8 cellular contexts compared by ENCODE assay signal in genomic region chr19:55632463-55632834, GRCh38. TPM values are rescaled to one million over a fixed set of nuclear protein-coding genes. Genes with fewer than 3 reads are reported as not detected.
A peak's percentile ranks its signal among the peaks of the same experiment; 100 is the strongest.
DNase-seq lines count a peak whose midpoint lies in the region; ATAC-seq and TF ChIP-seq lines count a peak whose summit lies in the region.

No MANE protein-coding gene starts in this region.

- H3K36me3 Mint-ChIP-seq in activated naive CD8-positive, alpha-beta T cell treated with anti-CD3 and anti-CD28 coated beads for 36 hours, result peaks cover 17% of the 10 kb centered on the region

- ATAC-seq in Right ventricle myocardium superior (ENCODE audit: poor library complexity), result peak; percentile 70
- ATAC-seq in psoas muscle, result peak; percentile 75 to 78 (median 76)
- ATAC-seq in aorta (ENCODE audit: low FRiP score), result peak; percentile 85

- H3K4me3 Mint-ChIP-seq in activated naive CD8-positive, alpha-beta T cell treated with anti-CD3 and anti-CD28 coated beads for 36 hours, result no peak overlapping the region

- TF ChIP-seq CTCF in GM12874 (IDR thresholded peaks at IDR 0.05; ENCODE audit: insufficient read depth, low read depth, low read length), result peak; percentile 72
- TF ChIP-seq CTCF in psoas muscle (IDR thresholded peaks at IDR 0.05), result peak; percentile 91

- H3K4me1 ChIP-seq in psoas muscle (peaks cover 20% of the 10 kb centered on the region), aorta (ENCODE audit: control insufficient read depth in 1 of 2, insufficient read depth in 2 of 2, low read length in 2 of 2) (no peaks in the 10 kb centered on the region)

- no peaks in the 10 kb centered on the region for H3K9me3 Mint-ChIP-seq in activated naive CD8-positive, alpha-beta T cell treated with anti-CD3 and anti-CD28 coated beads for 36 hours

- no peaks in the 10 kb centered on the region for H3K36me3 ChIP-seq in psoas muscle (ENCODE audit: insufficient read depth in 1 of 2, low read depth in 1 of 2)
- H3K36me3 ChIP-seq in aorta (ENCODE audit: control insufficient read depth in 1 of 2, insufficient read depth in 2 of 2, low read length in 1 of 2), result no peaks in the 10 kb centered on the region

- 7 to 9% (median 8%) methylated on average over 3 of the region's 3 CpGs for WGBS in psoas muscle, 3 donors
- 6 to 7% methylated on average over 3 of the region's 3 CpGs for WGBS in aorta, 2 donors

- H3K27ac Mint-ChIP-seq in activated naive CD8-positive, alpha-beta T cell treated with anti-CD3 and anti-CD28 coated beads for 36 hours, result no peak overlapping the region

- intact Hi-C loops in Right ventricle myocardium superior (cut with DNase I), result loop anchor here (5.0 to 10.0 kb wide), 2 partner anchors 165 to 488 kb away; partner anchors contain the start of gene TNNT1
- intact Hi-C loops in psoas muscle (cut with DNase I), result loop anchor here (5.0 kb wide), 3 partner anchors 115 to 175 kb away; no protein-coding TSS in a partner anchor
- intact Hi-C loops in aorta (cut with DNase I), result loop anchor here (5.0 kb wide), 1 partner anchor 115 kb away; no protein-coding TSS in a partner anchor

- no peak overlapping the region for H3K4me3 ChIP-seq in psoas muscle
- no peak overlapping the region for H3K4me3 ChIP-seq in aorta (ENCODE audit: low read length in 2 of 2)

- DNase-seq in NCI-H146 treated with DMSO at 0.1 percent for 48 hours (lab: John Stamatoyannopoulos, UW; ENCODE audit: unreplicated experiment), result peak; percentile 58
- peak; percentile 91 for DNase-seq in SW480 (ENCODE audit: low spot score)
- peak; percentile 78 for DNase-seq in activated naive CD8-positive, alpha-beta T cell treated with anti-CD3 and anti-CD28 coated beads for 36 hours
- DNase-seq in Right ventricle myocardium superior, result peak; percentile 42
- DNase-seq in psoas muscle, result peak; percentile 63 to 73
- peak in 1 of 2 donors; percentile 84 for DNase-seq in aorta
- no peak for DNase-seq in COLO829 (ENCODE audit: low spot score)

- H3K27ac ChIP-seq in psoas muscle, result peak overlapping the region; percentile 99
- H3K27ac ChIP-seq in aorta (ENCODE audit: low read depth in 1 of 2, low read length in 2 of 2), result peak overlapping the region in 1 of 2 donors; percentile 1

- no peaks in the 10 kb centered on the region for H3K27me3 ChIP-seq in psoas muscle (ENCODE audit: insufficient read depth in 3 of 3, low read length in 2 of 3)
- H3K27me3 ChIP-seq in aorta (ENCODE audit: control insufficient read depth in 1 of 2, insufficient read depth in 2 of 2, low read length in 1 of 2), result no peaks in the 10 kb centered on the region

- H3K4me1 Mint-ChIP-seq in activated naive CD8-positive, alpha-beta T cell treated with anti-CD3 and anti-CD28 coated beads for 36 hours, result peaks cover 34% of the 10 kb centered on the region

- H3K9me3 ChIP-seq in psoas muscle (no peaks in the 10 kb centered on the region), aorta (ENCODE audit: control insufficient read depth, low read length) (no peaks in the 10 kb centered on the region)

- H3K27me3 Mint-ChIP-seq in activated naive CD8-positive, alpha-beta T cell treated with anti-CD3 and anti-CD28 coated beads for 36 hours, result peaks cover 3% of the 10 kb centered on the region

RNA-seq across cellular contexts. Expression of gene ZNF784, which starts 8.1 kb away (rescaled TPM):
- total RNA-seq in activated naive CD8-positive, alpha-beta T cell treated with anti-CD3 and anti-CD28 coated beads for 36 hours, result 1 to 10 TPM; 3.7 to 3.9 TPM
- total RNA-seq in Right ventricle myocardium superior, result 11.7 TPM
- 10 to 100 TPM in 3 of 4 donors, 1 to 10 TPM in 1; 9.0 to 22.2 (median 11.4) TPM for total RNA-seq in psoas muscle
- 10 to 100 TPM in 1 of 3 donors, 1 to 10 TPM in 2; 4.9 to 14.9 (median 7.3) TPM for polyA plus RNA-seq in psoas muscle
- total RNA-seq in aorta, result 1 to 10 TPM; 5.1 to 5.3 TPM
- polyA plus RNA-seq in aorta, result 10 to 100 TPM in 1 of 2 donors, 1 to 10 TPM in 1; 4.8 to 27.2 TPM

RNA-seq across cellular contexts. Expression of gene ZNF580, which starts 8.4 kb away (rescaled TPM):
- 10 to 100 TPM; 29.6 to 30.6 TPM for total RNA-seq in activated naive CD8-positive, alpha-beta T cell treated with anti-CD3 and anti-CD28 coated beads for 36 hours
- 11.9 TPM for total RNA-seq in Right ventricle myocardium superior
- 10 to 100 TPM; 10.3 to 21.1 (median 13.7) TPM for total RNA-seq in psoas muscle
- 10 to 100 TPM in 1 of 3 donors, 1 to 10 TPM in 2; 5.9 to 13.5 (median 9.2) TPM for polyA plus RNA-seq in psoas muscle
- 10 to 100 TPM; 42.9 to 43.7 TPM for total RNA-seq in aorta
- polyA plus RNA-seq in aorta, result 10 to 100 TPM; 13.3 to 79.6 TPM

RNA-seq across cellular contexts. Expression of gene ZNF581, which starts 11.0 kb away (rescaled TPM):
- 10 to 100 TPM; 39.9 to 42.3 TPM for total RNA-seq in activated naive CD8-positive, alpha-beta T cell treated with anti-CD3 and anti-CD28 coated beads for 36 hours
- 7.1 TPM for total RNA-seq in Right ventricle myocardium superior
- total RNA-seq in psoas muscle, result 10 to 100 TPM; 10.2 to 14.5 (median 10.6) TPM
- polyA plus RNA-seq in psoas muscle, result 10 to 100 TPM; 14.6 to 18.6 (median 17.5) TPM
- 10 to 100 TPM; 11.0 to 19.4 TPM for total RNA-seq in aorta
- polyA plus RNA-seq in aorta, result 10 to 100 TPM; 15.8 to 23.8 TPM

RNA-seq across cellular contexts. Expression of gene CCDC106, which starts 15.6 kb away (rescaled TPM):
- 10 to 100 TPM; 10.9 to 12.0 TPM for total RNA-seq in activated naive CD8-positive, alpha-beta T cell treated with anti-CD3 and anti-CD28 coated beads for 36 hours
- 20.5 TPM for total RNA-seq in Right ventricle myocardium superior
- total RNA-seq in psoas muscle, result 10 to 100 TPM in 2 of 4 donors, 1 to 10 TPM in 2; 8.0 to 12.0 (median 10.4) TPM
- polyA plus RNA-seq in psoas muscle, result 10 to 100 TPM in 2 of 3 donors, 1 to 10 TPM in 1; 4.4 to 11.8 (median 10.0) TPM
- total RNA-seq in aorta, result 10 to 100 TPM in 1 of 2 donors, 1 to 10 TPM in 1; 7.2 to 11.0 TPM
- 10 to 100 TPM; 10.0 to 19.0 TPM for polyA plus RNA-seq in aorta

RNA-seq across cellular contexts. Expression of gene U2AF2, which starts 22.4 kb away (rescaled TPM):
- 100 to 1,000 TPM; 341 to 345 TPM for total RNA-seq in activated naive CD8-positive, alpha-beta T cell treated with anti-CD3 and anti-CD28 coated beads for 36 hours
- total RNA-seq in Right ventricle myocardium superior (75.1 TPM), psoas muscle (10 to 100 TPM; 58.8 to 85.2 (median 78.2) TPM), aorta (100 to 1,000 TPM; 113 to 129 TPM)
- polyA plus RNA-seq in psoas muscle (100 to 1,000 TPM in 1 of 3 donors, 10 to 100 TPM in 2; 54.1 to 116 (median 55.1) TPM), aorta (10 to 100 TPM; 40.6 to 66.3 TPM)
